Comparison of ENCODE assay signal across 8 cellular contexts in the genomic region with DNA sequence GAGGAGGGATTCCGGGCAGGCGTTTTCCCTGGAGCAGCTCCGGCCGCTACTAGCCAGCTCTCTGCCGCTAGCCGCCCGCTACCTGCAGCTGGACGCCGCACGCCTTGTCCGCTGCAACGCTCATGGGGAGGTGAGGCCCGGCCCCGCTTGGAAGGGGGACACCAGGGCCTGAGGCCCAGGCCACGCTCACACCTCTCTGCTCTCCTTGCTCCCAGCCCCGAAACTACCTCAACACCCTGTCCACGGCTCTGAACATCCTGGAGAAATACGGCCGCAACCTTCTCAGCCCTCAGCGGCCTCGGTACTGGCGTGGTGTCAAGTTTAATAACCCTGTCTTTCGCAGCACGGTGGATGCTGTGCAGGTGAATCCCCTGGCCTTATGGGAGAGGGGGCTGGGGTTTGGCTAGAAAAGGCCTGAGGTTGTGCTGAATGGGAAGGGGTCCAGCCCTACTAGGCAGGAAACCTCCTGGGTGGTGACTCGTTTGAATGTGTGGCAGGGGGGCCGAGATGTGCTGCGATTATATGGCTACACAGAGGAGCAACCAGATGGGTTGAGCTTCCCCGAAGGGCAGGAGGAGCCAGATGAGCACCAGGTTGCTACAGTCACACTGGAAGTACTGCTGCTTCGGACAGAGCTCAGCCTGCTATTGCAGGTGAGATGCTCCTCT. TPM values are rescaled to one million over a fixed set of nuclear protein-coding genes. Genes with fewer than 3 reads are reported as not detected.
DNase-seq lines count a peak whose midpoint lies in the region; TF ChIP-seq lines count a peak whose summit lies in the region.

No MANE protein-coding gene starts in this region.

- H3K4me3 Mint-ChIP-seq in progenitor cell of endocrine pancreas (ENCODE audit: low read depth), result peak overlapping the region; percentile 99

- H3K27me3 ChIP-seq in GM06990 (replicated peaks; ENCODE audit: control insufficient read depth, insufficient read depth, low read length), result no peaks in the 10 kb centered on the region
- no peaks in the 10 kb centered on the region for H3K27me3 ChIP-seq in PC-9 (ENCODE audit: insufficient read depth, low read depth)
- H3K27me3 ChIP-seq in esophagus muscularis mucosa, result no peaks in the 10 kb centered on the region

- peak overlapping the region; percentile 87 for H3K27ac Mint-ChIP-seq in progenitor cell of endocrine pancreas

- H3K36me3 Mint-ChIP-seq in progenitor cell of endocrine pancreas (ENCODE audit: insufficient read depth), result peaks cover 9% of the 10 kb centered on the region

- intact Hi-C loops in PC-9 (cut with micrococcal nuclease; ENCODE audit: unreplicated experiment) (loop anchor here (2.0 kb wide), 1 partner anchor 65 kb away; a partner anchor contains a TSS), esophagus muscularis mucosa (cut with DNase I) (loop anchor here (10.0 kb wide), 1 partner anchor 287 kb away; no protein-coding TSS in a partner anchor)

- H3K27ac ChIP-seq in PC-9, result no peak overlapping the region
- peak overlapping the region; percentile 88 to 94 (median 90) for H3K27ac ChIP-seq in esophagus muscularis mucosa (replicated peaks in 1 of 4)

- peaks cover 39% of the 10 kb centered on the region for H3K36me3 ChIP-seq in GM06990 (ENCODE audit: control insufficient read depth, insufficient read depth, low read length)
- H3K36me3 ChIP-seq in PC-9 (ENCODE audit: low read depth), result no peaks in the 10 kb centered on the region; the same call in 1 of the 2 replicates
- H3K36me3 ChIP-seq in esophagus muscularis mucosa, result peaks cover 27 to 53% (median 47%) of the 10 kb centered on the region in 4 donors

- no peaks in the 10 kb centered on the region for H3K9me3 ChIP-seq in PC-9 (ENCODE audit: insufficient read depth, low read depth)
- H3K9me3 ChIP-seq in esophagus muscularis mucosa, result no peaks in the 10 kb centered on the region

- no peak for TF ChIP-seq EP300 in esophagus muscularis mucosa (IDR thresholded peaks at IDR 0.05)

- POLR2A ChIA-PET in PC-9 (lab: Charles Lee; ENCODE audit: unreplicated experiment), result interaction anchor here (1.8 kb wide), 1 partner anchor 33 kb away, joined by 26 read pairs; a partner anchor contains a TSS

- 12% methylated on average over 11 of the region's 29 CpGs for WGBS in esophagus muscularis mucosa

- no peaks in the 10 kb centered on the region for H3K27me3 Mint-ChIP-seq in progenitor cell of endocrine pancreas

- no peaks in the 10 kb centered on the region for H3K9me3 Mint-ChIP-seq in progenitor cell of endocrine pancreas (ENCODE audit: low read depth)

- no peak for DNase-seq in GM06990 (ENCODE audit: extremely low read depth, insufficient read length)
- no peak for DNase-seq in PC-9
- no peak for DNase-seq in esophagus muscularis mucosa (ENCODE audit: extremely low spot score)
- DNase-seq in progenitor cell of endocrine pancreas (ENCODE audit: low spot score, unreplicated experiment), result no peak
- DNase-seq in NCI-H2029 treated with DMSO at 0.1 percent for 48 hours (lab: John Stamatoyannopoulos, UW), result no peak
- no peak for DNase-seq in NCI-H187 (lab: John Stamatoyannopoulos, UW)
- DNase-seq in stimulated activated CD4-positive, alpha-beta T cell treated with anti-CD3 and anti-CD28 coated beads, Interleukin-4, amount 100 ng/mL, for 4 hours, result no peak
- no peak for DNase-seq in inferior parietal cortex (ENCODE audit: extremely low spot score)

- peak overlapping the region; percentile 85 for H3K4me2 ChIP-seq in PC-9

- TSS peak; percentile 50 for BruUV-seq in PC-9 (replicated peaks; lab: Mats Ljungman, UMichigan)

- H3K9me2 ChIP-seq in PC-9 (ENCODE audit: insufficient read depth), result no peaks in the 10 kb centered on the region

- peak overlapping the region; percentile 77; the same call in 1 of the 2 replicates for H2AFZ ChIP-seq in PC-9

- no peak for TF ChIP-seq POLR2A in esophagus muscularis mucosa (IDR thresholded peaks at IDR 0.05; ENCODE audit: low read depth)

- H4K20me1 ChIP-seq in PC-9 (ENCODE audit: insufficient read depth), result no peaks in the 10 kb centered on the region

- H3K4me3 ChIP-seq in GM06990 (replicated peaks; ENCODE audit: low read depth, low read length), result peak overlapping the region; percentile 100
- peak overlapping the region; percentile 63 for H3K4me3 ChIP-seq in PC-9
- H3K4me3 ChIP-seq in esophagus muscularis mucosa, result peak overlapping the region; percentile 63 to 92 (median 78)

- H3K4me1 Mint-ChIP-seq in progenitor cell of endocrine pancreas (ENCODE audit: low read depth), result peaks cover 18% of the 10 kb centered on the region

- H3K4me1 ChIP-seq in PC-9 (replicated peaks; ENCODE audit: insufficient read depth) (peaks cover 15% of the 10 kb centered on the region), esophagus muscularis mucosa (peaks cover 17 to 47% (median 38%) of the 10 kb centered on the region in 4 donors)

- peaks cover 3% of the 10 kb centered on the region; the same call in 1 of the 2 replicates for H3F3A ChIP-seq in PC-9 (ENCODE audit: insufficient read depth, low read depth)

- CTCF ChIA-PET in PC-9 (lab: Charles Lee), result interaction anchor here (1.2 kb wide), 1 partner anchor 39 kb away, joined by 4 read pairs; no protein-coding TSS in a partner anchor

- TF ChIP-seq CTCF in GM06990 (IDR thresholded peaks at IDR 0.05; ENCODE audit: insufficient read depth, low read length, poor library complexity, severe bottlenecking) (no peak), PC-9 (conservative IDR thresholded peaks at IDR 0.05) (no peak), esophagus muscularis mucosa (IDR thresholded peaks at IDR 0.05) (no peak), progenitor cell of endocrine pancreas (IDR thresholded peaks at IDR 0.05; ENCODE audit: unreplicated experiment) (no peak)

- peaks cover 37% of the 10 kb centered on the region for H3K79me2 ChIP-seq in PC-9 (ENCODE audit: low read depth)

RNA-seq across cellular contexts. Expression of a gene that starts 0.6 kb away (rescaled TPM):
- 44.6 and 60.8 TPM in 2 replicates for total RNA-seq in PC-9 (2021)
- total RNA-seq in esophagus muscularis mucosa, result 10 to 100 TPM; 21.7 to 33.3 (median 26.8) TPM
- total RNA-seq in progenitor cell of endocrine pancreas, result 99.3 and 104 TPM in 2 replicates

RNA-seq across cellular contexts. Expression of a gene that starts 1.5 kb away (rescaled TPM):
- 96.0 and 153 TPM in 2 replicates for total RNA-seq in PC-9 (2021)
- total RNA-seq in esophagus muscularis mucosa, result 10 to 100 TPM; 32.8 to 64.3 (median 42.6) TPM
- 118 and 120 TPM in 2 replicates for total RNA-seq in progenitor cell of endocrine pancreas

RNA-seq across cellular contexts. Expression of a gene that starts 6.5 kb away (rescaled TPM):
- total RNA-seq in PC-9 (2021) (27.4 and 37.1 TPM in 2 replicates), esophagus muscularis mucosa (10 to 100 TPM in 3 of 4 donors, 1 to 10 TPM in 1; 8.8 to 14.4 (median 12.2) TPM), progenitor cell of endocrine pancreas (22.8 and 22.9 TPM in 2 replicates)

RNA-seq across cellular contexts. Expression of a gene that starts 11.9 kb away (rescaled TPM):
- total RNA-seq in PC-9 (2021), result 172 and 174 TPM in 2 replicates
- total RNA-seq in esophagus muscularis mucosa, result 100 to 1,000 TPM; 129 to 158 (median 143) TPM
- total RNA-seq in progenitor cell of endocrine pancreas, result 101 and 103 TPM in 2 replicates

RNA-seq across cellular contexts. Expression of a gene that starts 13.2 kb away (rescaled TPM):
- 18.8 and 21.4 TPM in 2 replicates for total RNA-seq in PC-9 (2021)
- total RNA-seq in esophagus muscularis mucosa, result 10 to 100 TPM; 39.5 to 78.3 (median 63.2) TPM
- total RNA-seq in progenitor cell of endocrine pancreas, result 57.4 and 62.4 TPM in 2 replicates
